8 cellular contexts compared by ENCODE assay signal in genomic region chr16:24538756-24539294, GRCh38. TPM values are rescaled to one million over a fixed set of nuclear protein-coding genes. Genes with fewer than 3 reads are reported as not detected.
A peak's percentile ranks its signal among the peaks of the same experiment; 100 is the strongest.
DNase-seq lines count a peak whose midpoint lies in the region; ATAC-seq and TF ChIP-seq lines count a peak whose summit lies in the region.

No MANE protein-coding gene starts in this region.

- peaks cover 18% of the 10 kb centered on the region for H3K4me1 Mint-ChIP-seq in Calu3 (ENCODE audit: low read depth, unreplicated experiment)
- peaks cover 9% of the 10 kb centered on the region for H3K4me1 Mint-ChIP-seq in type B pancreatic cell (ENCODE audit: unreplicated experiment)

- H3K9me3 ChIP-seq in HAP-1 (no peaks in the 10 kb centered on the region), lower lobe of right lung (no peaks in the 10 kb centered on the region)

- H3K27ac Mint-ChIP-seq in Calu3 (ENCODE audit: unreplicated experiment) (peak overlapping the region; percentile 90), type B pancreatic cell (peak overlapping the region; percentile 100)

- peak; percentile 66 to 69 for ATAC-seq in lower lobe of right lung
- no peak for ATAC-seq in HG02759 (IDR thresholded peaks at IDR 0.05; ENCODE audit: unreplicated experiment)

- H3K27me3 Mint-ChIP-seq in Calu3 (ENCODE audit: unreplicated experiment) (no peaks in the 10 kb centered on the region), type B pancreatic cell (no peaks in the 10 kb centered on the region)

- H3K4me3 Mint-ChIP-seq in Calu3 (ENCODE audit: low read depth, unreplicated experiment) = peak overlapping the region; percentile 88
- H3K4me3 Mint-ChIP-seq in type B pancreatic cell = peak overlapping the region; percentile 100

- intact Hi-C loops in Calu3 (cut with micrococcal nuclease; ENCODE audit: unreplicated experiment) = no loop called here
- intact Hi-C loops in lower lobe of right lung (cut with DNase I) = no loop called here

- H3K27me3 ChIP-seq in HAP-1 (ENCODE audit: low read depth) = no peaks in the 10 kb centered on the region
- no peaks in the 10 kb centered on the region for H3K27me3 ChIP-seq in lower lobe of right lung (ENCODE audit: low read depth)

- CTCF ChIA-PET in Calu3 (lab: Charles Lee) = interaction anchor here (0.6 to 1.5 kb wide), 3 partner anchors 22 to 191 kb away, joined by 3 to 7 read pairs (median 3); no protein-coding TSS in a partner anchor

- TF ChIP-seq CTCF in Calu3 (IDR thresholded peaks at IDR 0.05; ENCODE audit: unreplicated experiment) (no peak), lower lobe of right lung (IDR thresholded peaks at IDR 0.05) (no peak), type B pancreatic cell (conservative IDR thresholded peaks at IDR 0.05) (no peak)

- peaks cover 11% of the 10 kb centered on the region for H3K36me3 ChIP-seq in HAP-1 (replicated peaks)
- H3K36me3 ChIP-seq in lower lobe of right lung = no peaks in the 10 kb centered on the region

- H3K27ac ChIP-seq in caudate nucleus (ENCODE audit: low read depth, low read length) (peak overlapping the region; percentile 74), lower lobe of right lung (peak overlapping the region; percentile 100)

- H3K4me1 ChIP-seq in HAP-1 = peaks cover 9% of the 10 kb centered on the region
- H3K4me1 ChIP-seq in lower lobe of right lung = peaks cover 29% of the 10 kb centered on the region

- in situ Hi-C loops in HAP-1 (cut with MboI; ENCODE audit: low sequenced_read_pairs) = no loop called here

- peaks cover 44% of the 10 kb centered on the region for H3K36me3 Mint-ChIP-seq in Calu3 (ENCODE audit: insufficient read depth, unreplicated experiment)
- peaks cover 18% of the 10 kb centered on the region for H3K36me3 Mint-ChIP-seq in type B pancreatic cell

- no TSS peak for BruUV-seq in Calu3 (replicated peaks; lab: Mats Ljungman, UMichigan)

- peak overlapping the region; percentile 96 for H3K4me3 ChIP-seq in HAP-1
- H3K4me3 ChIP-seq in lower lobe of right lung = peak overlapping the region; percentile 85

- no peaks in the 10 kb centered on the region for H3K9me3 Mint-ChIP-seq in Calu3 (ENCODE audit: low read depth, unreplicated experiment)
- no peaks in the 10 kb centered on the region for H3K9me3 Mint-ChIP-seq in type B pancreatic cell

- no peak for DNase-seq in Calu3
- peak in 1 of 2 experiments; percentile 85 for DNase-seq in HAP-1 (ENCODE audit: low spot score in 2 of 2)
- DNase-seq in NOMO-1 treated with DMSO at 0.1 percent for 48 hours (lab: John Stamatoyannopoulos, UW; ENCODE audit: unreplicated experiment) = peak; percentile 76
- DNase-seq in caudate nucleus (lab: John Stamatoyannopoulos, UW) = peak in 7 of 61 donors; percentile 55 to 93 (median 83)
- DNase-seq in lower lobe of right lung = no peak
- DNase-seq in type B pancreatic cell (ENCODE audit: extremely low spot score, unreplicated experiment) = no peak
- no peak for DNase-seq in occipital lobe (lab: John Stamatoyannopoulos, UW)

RNA-seq across cellular contexts. Expression of gene RBBP6, which starts 0.5 kb away (rescaled TPM):
- total RNA-seq in Calu3 (2022) (56.8 and 61.7 TPM in 2 replicates), lower lobe of right lung (42.1 TPM), type B pancreatic cell (ENCODE audit: low replicate concordance) (67.8 and 70.7 TPM in 2 replicates), occipital lobe (47.6 TPM)
